ENCODE assay signal across 20 cellular contexts in genomic region chr7:71227126-71227525, GRCh38.
DNase-seq lines count a peak whose midpoint lies in the region; ATAC-seq, FAIRE-seq and TF ChIP-seq lines count a peak whose summit lies in the region.
"Had no signal": no experiment of that assay in that cellular context is flagged by ENCODE, and none has a peak within 500 bp of the region (broad histone marks: within the 10 kb centered on the region; RNA-seq: fewer than 3 reads in every experiment).

No MANE protein-coding gene starts in this region.

- TF ChIP-seq POLR2A in HepG2 (IDR thresholded peaks at IDR 0.05; ENCODE audit: insufficient read depth in 1 of 2, low read depth in 2 of 2, low read length in 2 of 2) (no peak), right lobe of liver (IDR thresholded peaks at IDR 0.05) (no peak), H1 (IDR thresholded peaks at IDR 0.05; ENCODE audit: control extremely low read depth in 1 of 2, low read depth in 2 of 2, low read length in 2 of 2) (no peak)

- CTCF ChIA-PET in HepG2 (lab: Yijun Ruan, JAX; ENCODE audit: low intra/inter-chr PET ratio, low total read pairs): no interaction called here
- CTCF ChIA-PET in H1 (lab: Charles Lee; ENCODE audit: partially characterized antibody): interaction anchor here (0.7 kb wide), 1 partner anchor 15 kb away, joined by 3 read pairs; no protein-coding TSS in a partner anchor

- WGBS in HepG2 (ENCODE audit: low lambda C conversion rate): 1% methylated on average over 5 of the region's 5 CpGs
- 64% methylated on average over 5 of the region's 5 CpGs for WGBS in right lobe of liver (ENCODE audit: insufficient coverage, low coverage, low lambda C conversion rate, missing lambda C conversion rate)
- 91% methylated on average over 3 of the region's 5 CpGs; no CpG with 5 or more reads in 1 of the 2 experiments for WGBS in H1 (ENCODE audit: extremely low coverage in 1 of 2, insufficient coverage in 1 of 2, insufficient read length in 1 of 2, insufficient replicate concordance in 2 of 2, low coverage in 1 of 2, low lambda C conversion rate in 2 of 2, missing lambda C conversion rate in 1 of 2), 2 experiments
- 88 to 90% methylated on average over 5 of the region's 5 CpGs for WGBS in pancreas, 2 donors

- H3K56ac ChIP-seq in H1 (replicated peaks; ENCODE audit: insufficient read length, low read depth, low read length): no peak overlapping the region

- H3K4me1 ChIP-seq in HepG2 (ENCODE audit: insufficient read depth, low read length): no peaks in the 10 kb centered on the region
- no peaks in the 10 kb centered on the region for H3K4me1 ChIP-seq in right lobe of liver
- no peaks in the 10 kb centered on the region for H3K4me1 ChIP-seq in H1 (replicated peaks in 1 of 4; ENCODE audit: control insufficient read depth in 3 of 4, insufficient read depth in 4 of 4, low read length in 3 of 4)
- H3K4me1 ChIP-seq in pancreas: no peaks in the 10 kb centered on the region
- H3K4me1 ChIP-seq: A549; BLaER1 treated with 17β-estradiol and CSF1 and Interleukin-3, amounts not matched to agents 10 nM and 100 nM; Caco-2 had no signal

- no peak overlapping the region for H4K8ac ChIP-seq in H1 (ENCODE audit: extremely low read depth, insufficient read depth, low read length)

- no peaks in the 10 kb centered on the region for H4K20me1 ChIP-seq in HepG2 (ENCODE audit: insufficient read depth, low read length)
- H4K20me1 ChIP-seq in H1 (replicated peaks in 1 of 2; ENCODE audit: control insufficient read depth in 1 of 2, insufficient read depth in 2 of 2, low read length in 2 of 2): peaks cover 0 to 2% of the 10 kb centered on the region in 2 experiments
- H4K20me1 ChIP-seq: BLaER1 treated with 17β-estradiol and CSF1 and Interleukin-3, amounts not matched to agents 10 nM and 100 nM had no signal

- FAIRE-seq in HepG2 (lab: Jason Lieb, UNC) (no peak), H1 (lab: Jason Lieb, UNC) (no peak), pancreas (lab: Jason Lieb, UNC) (no peak)
- FAIRE-seq: A549, D721Med, G401.6, GM12891, GM19239 had no signal

- H3K4me3 ChIP-seq in HepG2 (replicated peaks in 1 of 3; ENCODE audit: insufficient read depth in 1 of 3, low read depth in 2 of 3, low read length in 3 of 3) (no peak overlapping the region), right lobe of liver (no peak overlapping the region), H1 (ENCODE audit: extremely low read depth in 1 of 4, insufficient read depth in 2 of 4, low read depth in 3 of 4, low read length in 4 of 4) (no peak overlapping the region), pancreas (no peak overlapping the region)
- H3K4me3 ChIP-seq: A549; BLaER1 treated with 17β-estradiol and CSF1 and Interleukin-3, amounts not matched to agents 10 nM and 100 nM had no signal

- no peak overlapping the region for H4K91ac ChIP-seq in H1 (replicated peaks; ENCODE audit: insufficient read length, low read length)

- H2AFZ ChIP-seq in HepG2 (ENCODE audit: low read length) (no peak overlapping the region), H1 (ENCODE audit: low read length) (no peak overlapping the region)

- H3K79me1 ChIP-seq in H1 (ENCODE audit: low read depth, low read length): peaks cover 16% of the 10 kb centered on the region

- no peaks in the 10 kb centered on the region for H3K23me2 ChIP-seq in H1 (ENCODE audit: low read depth, low read length)

- POLR2A ChIA-PET in HepG2 (lab: Yijun Ruan, JAX) (no interaction called here), H1 (lab: Charles Lee; ENCODE audit: partially characterized antibody) (interaction anchor here (1.4 kb wide), 1 partner anchor 7 kb away, joined by 4 read pairs; no protein-coding TSS in a partner anchor)

- H3K36me3 ChIP-seq in HepG2 (replicated peaks in 1 of 2; ENCODE audit: control insufficient read depth in 1 of 2, insufficient read depth in 2 of 2, low read length in 2 of 2) (no peaks in the 10 kb centered on the region), right lobe of liver (no peaks in the 10 kb centered on the region), H1 (ENCODE audit: control insufficient read depth in 2 of 4, insufficient read depth in 4 of 4, low read length in 3 of 4) (no peaks in the 10 kb centered on the region; a peak in 1 of 8 replicates), pancreas (no peaks in the 10 kb centered on the region)
- H3K36me3 ChIP-seq: BLaER1 treated with 17β-estradiol and CSF1 and Interleukin-3, amounts not matched to agents 10 nM and 100 nM had no signal

- H3K18ac ChIP-seq in H1 (ENCODE audit: extremely low read depth, low read length): no peak overlapping the region

- no peak overlapping the region for H4K5ac ChIP-seq in H1 (ENCODE audit: insufficient read length, low read depth, low read length)

- H2AK5ac ChIP-seq in H1 (ENCODE audit: low read depth, low read length): no peak overlapping the region

- H3K14ac ChIP-seq in H1 (ENCODE audit: insufficient read length): no peak overlapping the region

- intact Hi-C loops in HepG2 (cut with micrococcal nuclease; ENCODE audit: unreplicated experiment) (no loop called here), right lobe of liver (cut with DNase I) (no loop called here), pancreas (cut with DNase I) (no loop called here)

- in situ Hi-C loops in HepG2 (cut with HindIII; ENCODE audit: extremely low pct_ligation_motif_present, low pct_unique_long_range_greater_than_20kb): no loop called here

- H3K79me2 ChIP-seq in HepG2 (ENCODE audit: insufficient read depth, low read length) (no peaks in the 10 kb centered on the region), H1 (ENCODE audit: control insufficient read depth in 1 of 2, insufficient read depth in 2 of 2, low read length in 2 of 2) (peaks cover 4 to 94% of the 10 kb centered on the region in 2 experiments)

- no peak for TF ChIP-seq CTCF in HepG2 (CRISPR knock-in tag; IDR thresholded peaks at IDR 0.05)
- TF ChIP-seq CTCF in right lobe of liver (IDR thresholded peaks at IDR 0.05): no peak
- TF ChIP-seq CTCF in H1 (IDR thresholded peaks at IDR 0.05; ENCODE audit: control extremely low read depth in 1 of 3, insufficient read depth in 1 of 3, low read depth in 1 of 3, low read length in 3 of 3): no peak
- TF ChIP-seq CTCF in pancreas (IDR thresholded peaks at IDR 0.05): no peak

- DNase-seq in HepG2 (ENCODE audit: low spot score) (no peak), right lobe of liver (no peak), H1 (ENCODE audit: low read depth in 1 of 2, low spot score in 2 of 2) (no peak), pancreas (no peak)
- DNase-seq: AML-193; Caco-2; Calu3; CD4-positive, alpha-beta T cell; CD8-positive, alpha-beta T cell; DMS79 treated with DMSO at 0.1 percent for 48 hours; GF-D8 had no signal

- no peak overlapping the region for H2BK20ac ChIP-seq in H1 (ENCODE audit: low read length)

- H2BK15ac ChIP-seq in H1 (ENCODE audit: low read length): no peak overlapping the region

- H3K4me2 ChIP-seq in HepG2 (ENCODE audit: low read depth, low read length): no peak overlapping the region
- no peak overlapping the region for H3K4me2 ChIP-seq in H1 (ENCODE audit: insufficient read depth in 1 of 2, low read depth in 2 of 2, low read length in 2 of 2)
- H3K4me2 ChIP-seq: A549; BLaER1 treated with 17β-estradiol and CSF1 and Interleukin-3, amounts not matched to agents 10 nM and 100 nM had no signal

- no peak overlapping the region for H2BK120ac ChIP-seq in H1 (replicated peaks; ENCODE audit: low read depth, low read length)

- H3K27me3 ChIP-seq in HepG2 (ENCODE audit: control insufficient read depth in 1 of 2, insufficient read depth in 2 of 2, low read length in 2 of 2): 0 out of 5 replicates have a peak, but pooled peaks cover 0 to 2% of the 10 kb centered on the region in 2 experiments
- H3K27me3 ChIP-seq in right lobe of liver: no peaks in the 10 kb centered on the region
- no peaks in the 10 kb centered on the region for H3K27me3 ChIP-seq in H1 (replicated peaks in 1 of 4; ENCODE audit: control insufficient read depth in 3 of 4, extremely low read depth in 1 of 4, insufficient read depth in 3 of 4, low read length in 3 of 4)
- H3K27me3 ChIP-seq in pancreas: no peaks in the 10 kb centered on the region
- H3K27me3 ChIP-seq: BLaER1 treated with 17β-estradiol and CSF1 and Interleukin-3, amounts not matched to agents 10 nM and 100 nM had no signal

- TF ChIP-seq EP300 in HepG2 (IDR thresholded peaks at IDR 0.05; ENCODE audit: low read depth in 2 of 2, low read length in 2 of 2): no peak
- no peak for TF ChIP-seq EP300 in HepG2 (CRISPR knock-in tag; IDR thresholded peaks at IDR 0.05; ENCODE audit: borderline replicate concordance)
- no peak for TF ChIP-seq EP300 in H1 (IDR thresholded peaks at IDR 0.05; ENCODE audit: borderline replicate concordance in 1 of 2, low read depth in 2 of 2, low read length in 2 of 2)

- H3K9ac ChIP-seq in HepG2 (ENCODE audit: insufficient read depth, low read depth, low read length) (no peak overlapping the region), H1 (replicated peaks in 1 of 4; ENCODE audit: extremely low read depth in 1 of 4, low read depth in 3 of 4, low read length in 3 of 4) (no peak overlapping the region)
- H3K9ac ChIP-seq: BLaER1 treated with 17β-estradiol and CSF1 and Interleukin-3, amounts not matched to agents 10 nM and 100 nM had no signal

- H3K27ac ChIP-seq in HepG2 (ENCODE audit: extremely low read length, insufficient read depth, low read length): no peak overlapping the region
- H3K27ac ChIP-seq in right lobe of liver: no peak overlapping the region
- no peak overlapping the region for H3K27ac ChIP-seq in H1 (ENCODE audit: low read depth, low read length)
- no peak overlapping the region for H3K27ac ChIP-seq in pancreas
- H3K27ac ChIP-seq: 22Rv1; A549; BLaER1 treated with 17β-estradiol and CSF1 and Interleukin-3, amounts not matched to agents 10 nM and 100 nM; C4-2B had no signal

- H3K9me3 ChIP-seq in HepG2 (ENCODE audit: low read length) (peaks cover 28% of the 10 kb centered on the region), right lobe of liver (no peaks in the 10 kb centered on the region), H1 (ENCODE audit: insufficient read depth in 2 of 2, low read depth in 1 of 2, low read length in 1 of 2) (peaks cover 0 to 4% of the 10 kb centered on the region in 2 experiments; a peak in 1 of 4 replicates), pancreas (no peaks in the 10 kb centered on the region)
- H3K9me3 ChIP-seq: Caco-2 had no signal

- no TSS peak for BruUV-seq in HepG2 (replicated peaks; lab: Mats Ljungman, UMichigan)

- TF ChIP-seq RAD21 in HepG2 (CRISPR knock-in tag; IDR thresholded peaks at IDR 0.05) (no peak), H1 (IDR thresholded peaks at IDR 0.05 in 1 of 2, conservative IDR thresholded peaks at IDR 0.05 in 1 of 2; ENCODE audit: low read depth in 2 of 2, low read length in 2 of 2) (no peak)

- H3K4ac ChIP-seq in H1 (replicated peaks; ENCODE audit: insufficient read length, low read depth, low read length): no peak overlapping the region

- no peak overlapping the region for H2BK5ac ChIP-seq in H1 (ENCODE audit: low read depth, low read length)

- no peak for ATAC-seq in HepG2
- no peak for ATAC-seq in right lobe of liver
- no peak for ATAC-seq in GM21423 (IDR thresholded peaks at IDR 0.05; ENCODE audit: unreplicated experiment)
- no peak for ATAC-seq in pancreas
- ATAC-seq: A549; CD8-positive, alpha-beta T cell had no signal

- no peak overlapping the region for H3K23ac ChIP-seq in H1 (ENCODE audit: insufficient read length)

- H2BK12ac ChIP-seq in H1 (ENCODE audit: low read depth, low read length): no peak overlapping the region

TF ChIP-seq in H1, 55 proteins besides CTCF, POLR2A, EP300 and RAD21:
- no peak for TF ChIP-seq SP1 (IDR thresholded peaks at IDR 0.05; ENCODE audit: low read depth, low read length)
- peak; percentile 87 for TF ChIP-seq CEBPB (IDR thresholded peaks at IDR 0.05; ENCODE audit: low read depth, low read length)

Comparison
In these comparisons a context has a peak if more than half of its experiments do, and no peak if none do; other contexts are left out.
1. Of the 41 proteins assayed by ChIP-seq in both HepG2 and H1: peak only in HepG2: none; only in H1: none; in both: CEBPB; in neither: 40.